15 cellular contexts compared by ENCODE assay signal in genomic region chr13:111280666-111281577, GRCh38. TPM values are rescaled to one million over a fixed set of nuclear protein-coding genes. Genes with fewer than 3 reads are reported as not detected.
DNase-seq lines count a peak whose midpoint lies in the region; TF ChIP-seq lines count a peak whose summit lies in the region.
"Had no signal": no experiment of that assay in that cellular context is flagged by ENCODE, and none has a peak within 500 bp of the region (broad histone marks: within the 10 kb centered on the region; RNA-seq: fewer than 3 reads in every experiment).

No MANE protein-coding gene starts in this region.

- H3K27me3 ChIP-seq in ascending aorta (no peaks in the 10 kb centered on the region), right atrium auricular region (no peaks in the 10 kb centered on the region), skeletal muscle tissue (ENCODE audit: control insufficient read depth in 3 of 3, insufficient read depth in 3 of 3, low read length in 3 of 3) (no peaks in the 10 kb centered on the region)
- H3K27me3 ChIP-seq: SJCRH30 had no signal

- intact Hi-C loops in ascending aorta (cut with DNase I) = loop anchor here (1.0 to 10.0 kb wide), 7 partner anchors 52 to 569 kb away; partner anchors contain the start of genes ANKRD10 and ING1

- peaks cover 7 to 35% of the 10 kb centered on the region in 2 donors for H3K4me1 ChIP-seq in ascending aorta
- H3K4me1 ChIP-seq in right atrium auricular region = peaks cover 0 to 56% of the 10 kb centered on the region in 2 donors
- H3K4me1 ChIP-seq in skeletal muscle tissue (ENCODE audit: control insufficient read depth in 3 of 3, insufficient read depth in 3 of 3, low read length in 3 of 3) = peaks cover 19 to 45% (median 44%) of the 10 kb centered on the region in 3 donors
- H3K4me1 ChIP-seq: SJCRH30 had no signal

- H3K9me3 ChIP-seq in ascending aorta = no peaks in the 10 kb centered on the region
- H3K9me3 ChIP-seq in right atrium auricular region = no peaks in the 10 kb centered on the region
- no peaks in the 10 kb centered on the region for H3K9me3 ChIP-seq in skeletal muscle tissue (ENCODE audit: control insufficient read depth in 3 of 3, low read length in 3 of 3)
- H3K9me3 ChIP-seq: mucosa of descending colon, SJCRH30 had no signal

- no peak overlapping the region for H3K9ac ChIP-seq in skeletal muscle tissue (ENCODE audit: low read depth in 1 of 3, low read length in 3 of 3)

- H3K36me3 ChIP-seq in ascending aorta = peaks cover 52 to 64% of the 10 kb centered on the region in 2 donors
- peaks cover 57% of the 10 kb centered on the region for H3K36me3 ChIP-seq in right atrium auricular region
- H3K36me3 ChIP-seq in skeletal muscle tissue (ENCODE audit: control insufficient read depth in 3 of 3, insufficient read depth in 3 of 3, low read length in 3 of 3) = peaks cover 20 to 46% (median 46%) of the 10 kb centered on the region in 3 donors
- H3K36me3 ChIP-seq: SJCRH30 had no signal

- in situ Hi-C loops in GM13976 (cut with MboI; ENCODE audit: low sequenced_read_pairs, unreplicated experiment) = no loop called here

- H3K4me3 ChIP-seq in ascending aorta = no peak overlapping the region
- H3K4me3 ChIP-seq in right atrium auricular region = no peak overlapping the region
- H3K4me3 ChIP-seq in skeletal muscle tissue (ENCODE audit: low read length in 3 of 3) = no peak overlapping the region
- H3K4me3 ChIP-seq: mucosa of descending colon, SJCRH30 had no signal

- TF ChIP-seq CTCF in ascending aorta (IDR thresholded peaks at IDR 0.05) = no peak
- TF ChIP-seq CTCF in right atrium auricular region (IDR thresholded peaks at IDR 0.05) = no peak
- no peak for TF ChIP-seq CTCF in GM13976 (IDR thresholded peaks at IDR 0.05; ENCODE audit: borderline replicate concordance, control extremely low read depth, extremely low read depth, insufficient read depth, missing control alignments)

- peak overlapping the region; percentile 89 to 93 for H3K27ac ChIP-seq in ascending aorta
- peak overlapping the region; percentile 87 to 92 for H3K27ac ChIP-seq in right atrium auricular region
- H3K27ac ChIP-seq in skeletal muscle tissue (ENCODE audit: low read depth, low read length) = peak overlapping the region; percentile 78
- H3K27ac ChIP-seq: SJCRH30 had no signal

- DNase-seq in CD1c-positive myeloid dendritic cell (ENCODE audit: extremely low spot score) = peak; percentile 43
- peak in 1 of 2 donors; percentile 63 for DNase-seq in ascending aorta (ENCODE audit: low spot score in 2 of 2)
- no peak for DNase-seq in right atrium auricular region (ENCODE audit: low spot score)
- no peak for DNase-seq in GM13976 (ENCODE audit: low spot score)
- DNase-seq in NK-92 (lab: John Stamatoyannopoulos, UW; ENCODE audit: unreplicated experiment) = no peak
- DNase-seq in activated CD8-positive, alpha-beta memory T cell treated with anti-CD3 and anti-CD28 coated beads for 24 hours = no peak
- DNase-seq in mucosa of gallbladder (ENCODE audit: low spot score) = no peak
- DNase-seq: activated CD4-positive, alpha-beta T cell treated with anti-CD3 and anti-CD28 coated beads, Interleukin-2, amount 50 U/mL, for 1 hour; activated naive CD8-positive, alpha-beta T cell treated with anti-CD3 and anti-CD28 coated beads, Interleukin-2, amount 10 ng/mL, durations not matched to agents 7 days and 5 days; glutamatergic neuron; KG1; mucosa of descending colon; NCI-H345; SJCRH30 had no signal

RNA-seq across cellular contexts. Expression of gene TEX29, which starts 39.5 kb away (rescaled TPM):
- total RNA-seq in ascending aorta (not detected), right atrium auricular region (not detected), skeletal muscle tissue (not detected), mucosa of gallbladder (0.92 TPM)
- total RNA-seq: SJCRH30 had no signal
